Comparison of ENCODE assay signal across 22 cellular contexts in genomic region chr15:77642019-77642418, GRCh38. TPM values are rescaled to one million over a fixed set of nuclear protein-coding genes. Genes with fewer than 3 reads are reported as not detected.
"Had no signal": no experiment of that assay in that cellular context is flagged by ENCODE, and none has a peak within 500 bp of the region (broad histone marks: within the 10 kb centered on the region; RNA-seq: fewer than 3 reads in every experiment).

No MANE protein-coding gene starts in this region.

- H3K79me2 ChIP-seq: hepatocyte had no signal

- H3K4me3 ChIP-seq: heart right ventricle, hepatocyte, lower lobe of right lung, neural progenitor cell, ovary, prostate gland, right lobe of liver, smooth muscle cell, tibial nerve, uterus had no signal

- H2AFZ ChIP-seq: hepatocyte, neural progenitor cell had no signal

- H3K4me2 ChIP-seq: hepatocyte, neural progenitor cell, smooth muscle cell had no signal

- H3K27me3 ChIP-seq: neural progenitor cell, ovary, right lobe of liver, uterus had no signal

- H3K4me1 ChIP-seq: heart right ventricle, lower lobe of right lung, prostate gland, right lobe of liver, tibial nerve, uterus had no signal

- H3K9ac ChIP-seq: neural progenitor cell had no signal

- DNase-seq: heart right ventricle; left ventricle myocardium superior; lower lobe of right lung; mesenchymal stem cell; naive thymus-derived CD8-positive, alpha-beta T cell; ovary; right lobe of liver; stimulated activated CD4-positive, alpha-beta T cell treated with anti-CD3 and anti-CD28 coated beads, Interleukin-1b, Interleukin-23, amount 100 ng/mL, for 48 hours; stimulated activated CD4-positive, alpha-beta T cell treated with anti-CD3 and anti-CD28 coated beads, Interleukin-2, amount 100 ng/mL, for 48 hours; stimulated activated CD4-positive, alpha-beta T cell treated with anti-CD3 and anti-CD28 coated beads, Interleukin-4, amount 100 ng/mL, for 4 hours; stimulated activated CD8-positive, alpha-beta memory T cell treated with anti-CD3 and anti-CD28 coated beads, Interleukin-4, amount 100 ng/mL, for 48 hours; stimulated activated naive CD4-positive, alpha-beta T cell treated with Interleukin-2 at 50 U/mL for 16 hours; stimulated activated naive CD8-positive, alpha-beta T cell treated with anti-CD3 and anti-CD28 coated beads, Interleukin-15, amount 100 ng/mL, for 72 hours; substantia nigra; uterus had no signal

- H3K27ac ChIP-seq: heart right ventricle, hepatocyte, lower lobe of right lung, neural progenitor cell, ovary, prostate gland, right lobe of liver, tibial nerve, uterus had no signal

- H3K9me3 ChIP-seq: lower lobe of right lung, ovary, prostate gland, right lobe of liver, tibial nerve, uterus had no signal

- H3K36me3 ChIP-seq: heart right ventricle, lower lobe of right lung, neural progenitor cell, ovary, prostate gland, right lobe of liver, tibial nerve, uterus had no signal

- ATAC-seq: heart right ventricle; left ventricle myocardium superior; lower lobe of right lung; naive thymus-derived CD8-positive, alpha-beta T cell; stimulated activated memory B cell treated with anti-CD40 and anti-IgM and Interleukin-4, amounts not matched to agents 10 μg/mL and 1 μg/mL and 100 μg/mL, for 72 hours; stimulated activated naive CD8-positive, alpha-beta T cell treated with anti-CD3 and anti-CD28 coated beads, Interleukin-15, amount 100 ng/mL, for 72 hours had no signal

RNA-seq across cellular contexts. Expression of gene LINGO1, which starts 9.3 kb away (rescaled TPM):
- total RNA-seq: naive thymus-derived CD8-positive, alpha-beta T cell had no signal
- polyA plus RNA-seq: mammary epithelial cell; naive thymus-derived CD8-positive, alpha-beta T cell had no signal
